Comparison of ENCODE assay signal across 37 cellular contexts in genomic region chr2:38248707-38249106, GRCh38.
"Had no signal": no experiment of that assay in that cellular context is flagged by ENCODE, and none has a peak within 500 bp of the region (broad histone marks: within the 10 kb centered on the region; RNA-seq: fewer than 3 reads in every experiment).

No MANE protein-coding gene starts in this region.

- H3K9me3 ChIP-seq: adrenal gland, body of pancreas, breast epithelium had no signal

- H3K9me3 Mint-ChIP-seq: activated B cell treated with CpG ODN at 0.5 μM for 24 hours; activated CD4-positive, alpha-beta memory T cell treated with anti-CD3 and anti-CD28 coated beads for 36 hours; activated CD4-positive, alpha-beta T cell treated with anti-CD3 and anti-CD28 coated beads, Interleukin-2, amount 10 ng/mL, durations not matched to agents 24 days and 14 days; activated CD8-positive, alpha-beta T cell treated with anti-CD3 and anti-CD28 coated beads for 36 hours; activated naive CD4-positive, alpha-beta T cell treated with anti-CD3 and anti-CD28 coated beads for 36 hours; activated naive CD4-positive, alpha-beta T cell treated with anti-CD3 and anti-CD28 coated beads, Interleukin-2, amount 50 U/mL, for 72 hours; activated naive CD8-positive, alpha-beta T cell treated with anti-CD3 and anti-CD28 coated beads for 36 hours; activated T-cell treated with anti-CD3 and anti-CD28 coated beads, Interleukin-2, amount 50 U/mL, for 4 hours; activated T-cell treated with anti-CD3 and anti-CD28 coated beads, Interleukin-2, amount 50 U/mL, for 72 hours; activated T-helper 1 cell treated with anti-CD3 and anti-CD28 coated beads, Interleukin-12 subunit alpha, Interleukin-12 subunit beta, Interleukin-2, Interleukin-4 antibody, amounts not matched to agents 30 ng/mL and 10 ng/mL and 1 ng/mL, durations not matched to agents 14 hours and 24 hours and 36 hours; activated T-helper 17 cell treated with anti-CD3 and anti-CD28 coated beads, Interleukin-2, amount 50 U/mL, for 72 hours; T-helper 1 cell treated with Interleukin-12 subunit alpha and Interleukin-12 subunit beta and Interleukin-4 antibody, amounts not matched to agents 30 μg/mL and 1 μg/mL, for 36 hours; T-helper 2 cell treated with Interferon-gamma antibody and Interleukin-4, amounts not matched to agents 5 μg/mL and 100 μg/mL, for 36 hours had no signal

- H3K4me3 Mint-ChIP-seq: activated B cell treated with CpG ODN at 0.5 μM for 24 hours; activated CD4-positive, alpha-beta memory T cell treated with anti-CD3 and anti-CD28 coated beads for 36 hours; activated CD4-positive, alpha-beta T cell treated with anti-CD3 and anti-CD28 coated beads, Interleukin-2, amount 10 ng/mL, durations not matched to agents 24 days and 14 days; activated CD8-positive, alpha-beta T cell treated with anti-CD3 and anti-CD28 coated beads for 36 hours; activated naive CD4-positive, alpha-beta T cell treated with anti-CD3 and anti-CD28 coated beads for 36 hours; activated naive CD8-positive, alpha-beta T cell treated with anti-CD3 and anti-CD28 coated beads for 36 hours; activated T-cell treated with anti-CD3 and anti-CD28 coated beads, Interleukin-2, amount 50 U/mL, for 4 hours; activated T-cell treated with anti-CD3 and anti-CD28 coated beads, Interleukin-2, amount 50 U/mL, for 72 hours; activated T-helper 1 cell treated with anti-CD3 and anti-CD28 coated beads, Interleukin-12 subunit alpha, Interleukin-12 subunit beta, Interleukin-2, Interleukin-4 antibody, amounts not matched to agents 30 ng/mL and 10 ng/mL and 1 ng/mL, durations not matched to agents 14 hours and 24 hours and 36 hours; activated T-helper 17 cell treated with anti-CD3 and anti-CD28 coated beads, Interleukin-2, amount 50 U/mL, for 72 hours; T-helper 1 cell treated with Interleukin-12 subunit alpha and Interleukin-12 subunit beta and Interleukin-4 antibody, amounts not matched to agents 30 μg/mL and 1 μg/mL, for 36 hours; T-helper 2 cell treated with Interferon-gamma antibody and Interleukin-4, amounts not matched to agents 5 μg/mL and 100 μg/mL, for 36 hours had no signal

- H3K27me3 ChIP-seq: adrenal gland, body of pancreas, brain microvascular endothelial cell, breast epithelium had no signal

- H3K4me3 ChIP-seq: adrenal gland, body of pancreas, breast epithelium had no signal

- FAIRE-seq: astrocyte, TTC549 had no signal

- H3K4me1 Mint-ChIP-seq: activated B cell treated with CpG ODN at 0.5 μM for 24 hours; activated CD4-positive, alpha-beta T cell treated with anti-CD3 and anti-CD28 coated beads, Interleukin-2, amount 10 ng/mL, durations not matched to agents 24 days and 14 days; activated naive CD8-positive, alpha-beta T cell treated with anti-CD3 and anti-CD28 coated beads for 36 hours; activated T-helper 17 cell treated with anti-CD3 and anti-CD28 coated beads, Interleukin-2, amount 50 U/mL, for 72 hours had no signal

- H3K36me3 Mint-ChIP-seq: activated CD4-positive, alpha-beta memory T cell treated with anti-CD3 and anti-CD28 coated beads for 36 hours; activated naive CD4-positive, alpha-beta T cell treated with anti-CD3 and anti-CD28 coated beads, Interleukin-2, amount 50 U/mL, for 72 hours; activated naive CD8-positive, alpha-beta T cell treated with anti-CD3 and anti-CD28 coated beads for 36 hours had no signal

- H3K27me3 Mint-ChIP-seq: activated B cell treated with CpG ODN at 0.5 μM for 24 hours; activated CD8-positive, alpha-beta T cell treated with anti-CD3 and anti-CD28 coated beads for 36 hours; activated T-helper 17 cell treated with anti-CD3 and anti-CD28 coated beads, Interleukin-2, amount 50 U/mL, for 72 hours had no signal

- ATAC-seq: activated CD8-positive, alpha-beta T cell treated with anti-CD3 and anti-CD28 coated beads for 36 hours; activated naive CD4-positive, alpha-beta T cell treated with anti-CD3 and anti-CD28 coated beads, Interleukin-2, amount 50 U/mL, for 72 hours; activated T-cell treated with anti-CD3 and anti-CD28 coated beads, Interleukin-2, amount 50 U/mL, for 4 hours; activated T-cell treated with anti-CD3 and anti-CD28 coated beads, Interleukin-2, amount 50 U/mL, for 72 hours; activated T-helper 17 cell treated with anti-CD3 and anti-CD28 coated beads, Interleukin-2, amount 50 U/mL, for 72 hours; body of pancreas had no signal

- H3K36me3 ChIP-seq: adrenal gland, brain microvascular endothelial cell, breast epithelium had no signal

- DNase-seq: activated B cell treated with CpG ODN at 0.5 μM for 24 hours; activated CD4-positive, alpha-beta memory T cell treated with anti-CD3 and anti-CD28 coated beads for 36 hours; activated CD4-positive, alpha-beta T cell treated with anti-CD3 and anti-CD28 coated beads for 4 hours; activated CD4-positive, alpha-beta T cell treated with anti-CD3 and anti-CD28 coated beads, Interleukin-2, amount 10 ng/mL, durations not matched to agents 24 days and 14 days; activated CD4-positive, alpha-beta T cell treated with anti-CD3 and anti-CD28 coated beads, Interleukin-2, amount 50 U/mL, for 1 hour; activated CD4-positive, alpha-beta T cell treated with anti-CD3 and anti-CD28 coated beads, Interleukin-2, amount 50 U/mL, for 4 hours; activated CD4-positive, CD25-positive, alpha-beta regulatory T cell treated with anti-CD3 and anti-CD28 coated beads, Interleukin-2, amount 50 U/mL, for 72 hours; activated CD8-positive, alpha-beta memory T cell treated with anti-CD3 and anti-CD28 coated beads, Interleukin-2, amount 50 U/mL, for 4 hours; activated CD8-positive, alpha-beta T cell treated with anti-CD3 and anti-CD28 coated beads for 36 hours; activated effector memory CD4-positive, alpha-beta T cell treated with anti-CD3 and anti-CD28 coated beads, Interleukin-2, amount 50 U/mL, for 16 hours; activated gamma-delta T cell treated with Interleukin-2 at 50 U/mL for 16 hours; activated naive CD4-positive, alpha-beta T cell; activated naive CD4-positive, alpha-beta T cell treated with anti-CD3 and anti-CD28 coated beads for 36 hours; activated naive CD4-positive, alpha-beta T cell treated with anti-CD3 and anti-CD28 coated beads, Interleukin-2, amount 50 U/mL, for 16 hours; activated naive CD8-positive, alpha-beta T cell treated with anti-CD3 and anti-CD28 coated beads for 36 hours; activated T-cell treated with anti-CD3 and anti-CD28 coated beads for 4 hours; activated T-cell treated with anti-CD3 and anti-CD28 coated beads, Interleukin-2, amount 50 U/mL, for 1 hour; activated T-cell treated with anti-CD3 and anti-CD28 coated beads, Interleukin-2, amount 50 U/mL, for 4 hours; activated T-cell treated with anti-CD3 and anti-CD28 coated beads, Interleukin-2, amount 50 U/mL, for 72 hours; adrenal gland; amniotic stem cell; aorta; body of pancreas; brain microvascular endothelial cell; central memory CD4-positive, alpha-beta T cell; T-helper 1 cell; T-helper 2 cell; T-helper 9 cell had no signal

- H3K4me1 ChIP-seq: adrenal gland, body of pancreas had no signal

- H3K27ac Mint-ChIP-seq: activated B cell treated with CpG ODN at 0.5 μM for 24 hours; activated CD4-positive, alpha-beta memory T cell treated with anti-CD3 and anti-CD28 coated beads for 36 hours; activated CD4-positive, alpha-beta T cell treated with anti-CD3 and anti-CD28 coated beads, Interleukin-2, amount 10 ng/mL, durations not matched to agents 24 days and 14 days; activated CD8-positive, alpha-beta T cell treated with anti-CD3 and anti-CD28 coated beads for 36 hours; activated naive CD4-positive, alpha-beta T cell treated with anti-CD3 and anti-CD28 coated beads for 36 hours; activated naive CD4-positive, alpha-beta T cell treated with anti-CD3 and anti-CD28 coated beads, Interleukin-2, amount 50 U/mL, for 72 hours; activated naive CD8-positive, alpha-beta T cell treated with anti-CD3 and anti-CD28 coated beads for 36 hours; activated T-cell treated with anti-CD3 and anti-CD28 coated beads, Interleukin-2, amount 50 U/mL, for 72 hours; activated T-helper 1 cell treated with anti-CD3 and anti-CD28 coated beads, Interleukin-12 subunit alpha, Interleukin-12 subunit beta, Interleukin-2, Interleukin-4 antibody, amounts not matched to agents 30 ng/mL and 10 ng/mL and 1 ng/mL, durations not matched to agents 14 hours and 24 hours and 36 hours; activated T-helper 17 cell treated with anti-CD3 and anti-CD28 coated beads, Interleukin-2, amount 50 U/mL, for 72 hours; T-helper 1 cell treated with Interleukin-12 subunit alpha and Interleukin-12 subunit beta and Interleukin-4 antibody, amounts not matched to agents 30 μg/mL and 1 μg/mL, for 36 hours; T-helper 2 cell treated with Interferon-gamma antibody and Interleukin-4, amounts not matched to agents 5 μg/mL and 100 μg/mL, for 36 hours had no signal

- H3K27ac ChIP-seq: adrenal gland, body of pancreas, brain microvascular endothelial cell, breast epithelium, VCaP had no signal
